ENCODE assay signal across 10 cellular contexts in genomic region chr2:230627806-230628724, GRCh38.
A peak's percentile ranks its signal among the peaks of the same experiment; 100 is the strongest.
DNase-seq lines count a peak whose midpoint lies in the region; ATAC-seq and TF ChIP-seq lines count a peak whose summit lies in the region.
"Had no signal": no experiment of that assay in that cellular context is flagged by ENCODE, and none has a peak within 500 bp of the region (broad histone marks: within the 10 kb centered on the region; RNA-seq: fewer than 3 reads in every experiment).

No MANE protein-coding gene starts in this region.

- DNase-seq in Caco-2 (no peak), HUDEP-2 (lab: John Stamatoyannopoulos, UW; ENCODE audit: unreplicated experiment in 76 of 76) (peak in 40 of 76 experiments; percentile 2 to 59 (median 24)), astrocyte of the hippocampus (ENCODE audit: low read depth, low spot score) (peak; percentile 58), lung (ENCODE audit: low spot score) (no peak), islet precursor cell (no peak)
- no peak for DNase-seq in activated naive CD4-positive, alpha-beta T cell treated with anti-CD3 and anti-CD28 coated beads, Interleukin-2, amount 10 ng/mL, durations not matched to agents 7 days and 5 days
- DNase-seq in stimulated activated naive CD8-positive, alpha-beta T cell treated with anti-CD3 and anti-CD28 coated beads, Interleukin-15, amount 100 ng/mL, for 72 hours, result no peak
- DNase-seq: activated CD4-positive, alpha-beta T cell treated with anti-CD3 and anti-CD28 coated beads, Interleukin-2, amount 50 U/mL, for 4 hours; NCI-H146 had no signal

- TF ChIP-seq CTCF in Caco-2 (IDR thresholded peaks at IDR 0.05; ENCODE audit: insufficient read depth in 1 of 2, low read depth in 1 of 2, low read length in 1 of 2, severe bottlenecking in 1 of 2, unreplicated experiment in 1 of 2), result no peak
- no peak for TF ChIP-seq CTCF in lung (IDR thresholded peaks at IDR 0.05; ENCODE audit: control extremely low read depth, extremely low read depth)

- H3K27ac Mint-ChIP-seq in Caco-2 (ENCODE audit: unreplicated experiment), result no peak overlapping the region
- H3K27ac Mint-ChIP-seq in activated naive CD4-positive, alpha-beta T cell treated with anti-CD3 and anti-CD28 coated beads, Interleukin-2, amount 10 ng/mL, durations not matched to agents 7 days and 5 days, result no peak overlapping the region
- H3K27ac Mint-ChIP-seq in stimulated activated naive CD8-positive, alpha-beta T cell treated with anti-CD3 and anti-CD28 coated beads, Interleukin-15, amount 100 ng/mL, for 72 hours, result no peak overlapping the region

- CTCF ChIA-PET in Caco-2 (lab: Charles Lee), result interaction anchor here (0.6 kb wide), 1 partner anchor 624 kb away, joined by 4 read pairs; no protein-coding TSS in a partner anchor
- CTCF ChIA-PET in activated naive CD4-positive, alpha-beta T cell treated with anti-CD3 and anti-CD28 coated beads, Interleukin-2, amount 10 ng/mL, durations not matched to agents 7 days and 5 days (lab: Charles Lee), result interaction anchor here (1.4 kb wide), 1 partner anchor 9 kb away, joined by 3 read pairs; no protein-coding TSS in a partner anchor

- POLR2A ChIA-PET in Caco-2 (lab: Charles Lee), result no interaction called here

- H3K9me3 Mint-ChIP-seq in Caco-2 (ENCODE audit: unreplicated experiment), result no peaks in the 10 kb centered on the region
- H3K9me3 Mint-ChIP-seq in activated naive CD4-positive, alpha-beta T cell treated with anti-CD3 and anti-CD28 coated beads, Interleukin-2, amount 10 ng/mL, durations not matched to agents 7 days and 5 days, result peaks cover 6% of the 10 kb centered on the region
- peaks cover 0 to 4% of the 10 kb centered on the region in 2 donors for H3K9me3 Mint-ChIP-seq in stimulated activated naive CD8-positive, alpha-beta T cell treated with anti-CD3 and anti-CD28 coated beads, Interleukin-15, amount 100 ng/mL, for 72 hours

- WGBS in lung, 2 donors, result 51 to 71% methylated on average over 16 of the region's 16 CpGs

- H3K4me1 ChIP-seq in Caco-2 (no peaks in the 10 kb centered on the region), lung (ENCODE audit: control insufficient read depth in 2 of 2, insufficient read depth in 2 of 2, low read length in 2 of 2) (peaks cover 0 to 1% of the 10 kb centered on the region in 2 donors)

- H3K4me3 ChIP-seq in Caco-2 (ENCODE audit: low read depth, low read length) (no peak overlapping the region), lung (no peak overlapping the region)

- intact Hi-C loops in Caco-2 (cut with micrococcal nuclease; ENCODE audit: unreplicated experiment), result no loop called here

- H3K4me3 Mint-ChIP-seq in Caco-2 (ENCODE audit: unreplicated experiment), result peak overlapping the region; percentile 12
- H3K4me3 Mint-ChIP-seq in activated naive CD4-positive, alpha-beta T cell treated with anti-CD3 and anti-CD28 coated beads, Interleukin-2, amount 10 ng/mL, durations not matched to agents 7 days and 5 days, result no peak overlapping the region
- H3K4me3 Mint-ChIP-seq in stimulated activated naive CD8-positive, alpha-beta T cell treated with anti-CD3 and anti-CD28 coated beads, Interleukin-15, amount 100 ng/mL, for 72 hours, result no peak overlapping the region

- H3K9me3 ChIP-seq in Caco-2 (no peaks in the 10 kb centered on the region), lung (ENCODE audit: control insufficient read depth in 2 of 2, insufficient read depth in 1 of 2, low read length in 1 of 2) (no peaks in the 10 kb centered on the region)

- H3K4me1 Mint-ChIP-seq in Caco-2 (ENCODE audit: low read depth, unreplicated experiment), result peaks cover 10% of the 10 kb centered on the region
- H3K4me1 Mint-ChIP-seq in activated naive CD4-positive, alpha-beta T cell treated with anti-CD3 and anti-CD28 coated beads, Interleukin-2, amount 10 ng/mL, durations not matched to agents 7 days and 5 days, result peaks cover 11% of the 10 kb centered on the region
- H3K4me1 Mint-ChIP-seq in stimulated activated naive CD8-positive, alpha-beta T cell treated with anti-CD3 and anti-CD28 coated beads, Interleukin-15, amount 100 ng/mL, for 72 hours, result peaks cover 16% of the 10 kb centered on the region

- no peaks in the 10 kb centered on the region for H3K36me3 Mint-ChIP-seq in Caco-2 (ENCODE audit: insufficient read depth, unreplicated experiment)
- peaks cover 6% of the 10 kb centered on the region for H3K36me3 Mint-ChIP-seq in activated naive CD4-positive, alpha-beta T cell treated with anti-CD3 and anti-CD28 coated beads, Interleukin-2, amount 10 ng/mL, durations not matched to agents 7 days and 5 days

- no peaks in the 10 kb centered on the region for H3K27me3 ChIP-seq in Caco-2 (replicated peaks; ENCODE audit: control insufficient read depth, insufficient read depth, low read length)
- H3K27me3 ChIP-seq in lung (ENCODE audit: control insufficient read depth, insufficient read depth), result no peaks in the 10 kb centered on the region

- H3K27me3 Mint-ChIP-seq in Caco-2 (ENCODE audit: insufficient read depth, unreplicated experiment), result no peaks in the 10 kb centered on the region
- H3K27me3 Mint-ChIP-seq in activated naive CD4-positive, alpha-beta T cell treated with anti-CD3 and anti-CD28 coated beads, Interleukin-2, amount 10 ng/mL, durations not matched to agents 7 days and 5 days, result peaks cover 4% of the 10 kb centered on the region
- no peaks in the 10 kb centered on the region for H3K27me3 Mint-ChIP-seq in stimulated activated naive CD8-positive, alpha-beta T cell treated with anti-CD3 and anti-CD28 coated beads, Interleukin-15, amount 100 ng/mL, for 72 hours

- ATAC-seq in lung (ENCODE audit: insufficient read depth, low FRiP score) (peak; percentile 47), GM18867 (IDR thresholded peaks at IDR 0.05; ENCODE audit: unreplicated experiment) (no peak)
- no peak for ATAC-seq in stimulated activated naive CD8-positive, alpha-beta T cell treated with anti-CD3 and anti-CD28 coated beads, Interleukin-15, amount 100 ng/mL, for 72 hours

- H3K27ac ChIP-seq in lung (ENCODE audit: low read depth in 1 of 2, low read length in 1 of 2), result no peak overlapping the region

- H3K36me3 ChIP-seq in Caco-2 (ENCODE audit: control insufficient read depth, insufficient read depth, low read length), result no peaks in the 10 kb centered on the region
- no peaks in the 10 kb centered on the region for H3K36me3 ChIP-seq in lung (ENCODE audit: control insufficient read depth in 2 of 2, insufficient read depth in 2 of 2, low read length in 2 of 2)

- BruUV-seq in Caco-2 (replicated peaks; lab: Mats Ljungman, UMichigan), result no TSS peak

Comparison
In these comparisons a context has a peak if more than half of its experiments do, and no peak if none do; other contexts are left out.
1. DNase-seq: peak in HUDEP-2 (40 of 76) and astrocyte of the hippocampus (single experiment); none in Caco-2 (0 of 2), lung (single experiment), activated naive CD4-positive, alpha-beta T cell treated with anti-CD3 and anti-CD28 coated beads, Interleukin-2, amount 10 ng/mL, durations not matched to agents 7 days and 5 days (single experiment), stimulated activated naive CD8-positive, alpha-beta T cell treated with anti-CD3 and anti-CD28 coated beads, Interleukin-15, amount 100 ng/mL, for 72 hours (0 of 2) and islet precursor cell (single experiment).